Comparison of ENCODE assay signal across 10 cellular contexts in the genomic region with DNA sequence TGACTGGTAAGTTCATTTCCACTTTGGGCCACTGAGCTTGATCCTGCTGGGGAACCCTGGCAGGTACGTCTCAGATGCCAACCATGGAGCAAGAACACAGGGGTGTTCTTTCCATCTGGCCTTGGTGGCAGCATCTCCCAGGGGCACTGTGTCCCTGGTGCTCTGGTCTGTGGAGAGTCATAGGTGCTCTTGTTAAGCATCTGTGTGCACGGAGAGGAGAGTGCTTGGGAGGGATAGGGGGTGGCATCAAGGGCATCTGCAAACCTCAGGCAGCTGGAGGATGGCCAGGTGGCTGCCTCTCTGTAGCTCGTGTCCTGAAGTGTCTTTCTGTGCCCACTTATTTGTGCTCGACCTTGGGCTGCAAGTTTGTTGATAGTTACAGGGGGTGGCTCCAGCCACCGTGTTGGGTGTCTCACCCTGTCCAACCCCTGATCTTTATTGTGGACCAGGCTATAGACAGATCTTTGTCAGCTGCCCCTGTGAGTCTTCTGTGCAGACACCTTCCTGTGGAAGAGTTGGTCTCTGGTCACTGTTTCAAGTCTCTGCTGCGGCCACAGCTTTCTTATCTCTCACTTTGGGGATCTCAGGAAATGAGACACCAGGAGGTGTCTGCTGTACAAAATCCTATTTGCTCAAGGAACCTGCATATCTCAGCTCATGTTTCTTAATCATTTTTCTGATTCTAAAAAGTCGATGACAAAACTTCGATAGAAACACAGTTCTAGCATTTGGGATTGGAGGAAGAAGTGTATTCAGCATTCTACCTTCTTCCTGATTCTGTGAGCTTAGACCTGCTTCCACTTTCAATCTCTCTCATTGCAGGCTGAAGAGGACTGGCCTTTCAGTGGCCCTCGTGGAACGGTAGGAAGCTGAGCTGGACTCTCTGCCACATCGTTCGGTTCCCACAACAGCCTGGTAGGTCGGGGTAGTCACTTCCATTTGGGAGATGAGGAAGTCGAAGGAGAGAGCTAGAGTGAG. TPM values are rescaled to one million over a fixed set of nuclear protein-coding genes. Genes with fewer than 3 reads are reported as not detected.
DNase-seq lines count a peak whose midpoint lies in the region; ATAC-seq and TF ChIP-seq lines count a peak whose summit lies in the region.
"Had no signal": no experiment of that assay in that cellular context is flagged by ENCODE, and none has a peak within 500 bp of the region (broad histone marks: within the 10 kb centered on the region; RNA-seq: fewer than 3 reads in every experiment).

No MANE protein-coding gene starts in this region.

- H3K4me1 Mint-ChIP-seq in CD8-positive, alpha-beta memory T cell, result peaks cover 8 to 18% (median 18%) of the 10 kb centered on the region in 3 donors
- peaks cover 35 to 46% (median 38%) of the 10 kb centered on the region in 3 donors for H3K4me1 Mint-ChIP-seq in IgD-negative memory B cell

- no peaks in the 10 kb centered on the region for H3K36me3 ChIP-seq in CD8-positive, alpha-beta memory T cell (ENCODE audit: insufficient read depth, low read length)
- H3K36me3 ChIP-seq in gastroesophageal sphincter, result no peaks in the 10 kb centered on the region

- no peaks in the 10 kb centered on the region for H3K27me3 ChIP-seq in CD8-positive, alpha-beta memory T cell (ENCODE audit: insufficient read depth, low read length, poor library complexity, severe bottlenecking)
- H3K27me3 ChIP-seq in gastroesophageal sphincter, result peaks cover 10% of the 10 kb centered on the region
- H3K27me3 ChIP-seq: body of pancreas had no signal

- no peak for TF ChIP-seq CTCF in gastroesophageal sphincter (IDR thresholded peaks at IDR 0.05)

- H3K27me3 Mint-ChIP-seq in CD8-positive, alpha-beta memory T cell, result peaks cover 4 to 10% of the 10 kb centered on the region in 2 donors
- H3K27me3 Mint-ChIP-seq in IgD-negative memory B cell, result peaks cover 3% of the 10 kb centered on the region

- H3K27ac ChIP-seq in CD8-positive, alpha-beta memory T cell (ENCODE audit: low read depth, low read length), result peak overlapping the region; percentile 40
- no peak overlapping the region for H3K27ac ChIP-seq in gastroesophageal sphincter
- H3K27ac ChIP-seq: body of pancreas had no signal

- ATAC-seq in gastroesophageal sphincter, result peak; percentile 39
- ATAC-seq in GM21723 (IDR thresholded peaks at IDR 0.05; ENCODE audit: unreplicated experiment), result no peak
- ATAC-seq in GM21737 (IDR thresholded peaks at IDR 0.05; ENCODE audit: unreplicated experiment), result no peak
- ATAC-seq: body of pancreas had no signal

- in situ Hi-C loops in GM18951 (cut with MboI; ENCODE audit: low sequenced_read_pairs, unreplicated experiment), result loop anchor here (10.0 kb wide), 1 partner anchor 322 kb away; no protein-coding TSS in a partner anchor

- POLR2A ChIA-PET in CD8-positive, alpha-beta memory T cell (lab: Charles Lee), result no interaction called here

- H3K4me3 ChIP-seq in CD8-positive, alpha-beta memory T cell (ENCODE audit: low read length), result no peak overlapping the region
- H3K4me3 ChIP-seq in gastroesophageal sphincter, result no peak overlapping the region
- H3K4me3 ChIP-seq: body of pancreas had no signal

- CTCF ChIA-PET in CD8-positive, alpha-beta memory T cell (lab: Charles Lee), result interaction anchor here (0.6 to 1.1 kb wide), 3 partner anchors 16 to 112 kb away, joined by 3 read pairs; a partner anchor contains a TSS

- peak overlapping the region in 5 of 7 donors; percentile 47 to 73 (median 64) for H3K4me3 Mint-ChIP-seq in CD8-positive, alpha-beta memory T cell
- H3K4me3 Mint-ChIP-seq in IgD-negative memory B cell, result peak overlapping the region; percentile 80 to 98 (median 92)

- no peaks in the 10 kb centered on the region for H3K36me3 Mint-ChIP-seq in CD8-positive, alpha-beta memory T cell
- H3K36me3 Mint-ChIP-seq in IgD-negative memory B cell, result no peaks in the 10 kb centered on the region

- no peaks in the 10 kb centered on the region for H3K9me3 ChIP-seq in CD8-positive, alpha-beta memory T cell (ENCODE audit: low read length)
- H3K9me3 ChIP-seq in gastroesophageal sphincter, result no peaks in the 10 kb centered on the region
- H3K9me3 ChIP-seq: body of pancreas had no signal

- H3K27ac Mint-ChIP-seq in CD8-positive, alpha-beta memory T cell, result peak overlapping the region in 6 of 8 donors; percentile 27 to 85 (median 52)
- peak overlapping the region; percentile 83 to 99 (median 98) for H3K27ac Mint-ChIP-seq in IgD-negative memory B cell

- DNase-seq in CD8-positive, alpha-beta memory T cell, result no peak
- DNase-seq in activated CD4-positive, alpha-beta T cell treated with anti-CD3 and anti-CD28 coated beads for 48 hours, result no peak
- no peak for DNase-seq in NCI-H2171 treated with DMSO at 0.1 percent for 48 hours (lab: John Stamatoyannopoulos, UW)

- H3K9me3 Mint-ChIP-seq in CD8-positive, alpha-beta memory T cell, result no peaks in the 10 kb centered on the region
- H3K9me3 Mint-ChIP-seq in IgD-negative memory B cell, result no peaks in the 10 kb centered on the region

- TF ChIP-seq POLR2A in GM18951 (IDR thresholded peaks at IDR 0.05; ENCODE audit: extremely low read depth, insufficient read depth, insufficient read length) (peak; percentile 59), gastroesophageal sphincter (IDR thresholded peaks at IDR 0.05) (no peak)

- 55 to 83% methylated on average over 7 to 11 of the region's 14 CpGs for WGBS in gastroesophageal sphincter (ENCODE audit: low coverage in 1 of 2), 2 donors

- H3K4me1 ChIP-seq in CD8-positive, alpha-beta memory T cell (ENCODE audit: insufficient read depth, low read length), result peaks cover 6% of the 10 kb centered on the region
- H3K4me1 ChIP-seq in gastroesophageal sphincter, result peaks cover 0 to 7% (median 0%) of the 10 kb centered on the region in 3 donors

- no peak for TF ChIP-seq EP300 in gastroesophageal sphincter (IDR thresholded peaks at IDR 0.05)

RNA-seq across cellular contexts. Expression of a gene that starts 17.2 kb away (rescaled TPM):
- 10 to 100 TPM; 11.8 to 12.3 TPM for total RNA-seq in CD8-positive, alpha-beta memory T cell
- 30.1 TPM for polyA plus RNA-seq in CD8-positive, alpha-beta memory T cell
- polyA plus RNA-seq in IgD-negative memory B cell, result 1.4 TPM
- total RNA-seq in gastroesophageal sphincter, result 10 to 100 TPM in 3 of 4 donors, 1 to 10 TPM in 1; 6.1 to 19.1 (median 12.5) TPM
- total RNA-seq: SK-MEL-5 had no signal

RNA-seq across cellular contexts. Expression of a gene that starts 54.1 kb away (rescaled TPM):
- total RNA-seq in CD8-positive, alpha-beta memory T cell, result 1 to 10 TPM; 6.0 TPM
- polyA plus RNA-seq in CD8-positive, alpha-beta memory T cell, result 8.7 TPM
- polyA plus RNA-seq in IgD-negative memory B cell, result 5.1 TPM
- 10 to 100 TPM in 2 of 4 donors, 1 to 10 TPM in 2; 5.3 to 12.5 (median 10.5) TPM for total RNA-seq in gastroesophageal sphincter
